In the genomic region with DNA sequence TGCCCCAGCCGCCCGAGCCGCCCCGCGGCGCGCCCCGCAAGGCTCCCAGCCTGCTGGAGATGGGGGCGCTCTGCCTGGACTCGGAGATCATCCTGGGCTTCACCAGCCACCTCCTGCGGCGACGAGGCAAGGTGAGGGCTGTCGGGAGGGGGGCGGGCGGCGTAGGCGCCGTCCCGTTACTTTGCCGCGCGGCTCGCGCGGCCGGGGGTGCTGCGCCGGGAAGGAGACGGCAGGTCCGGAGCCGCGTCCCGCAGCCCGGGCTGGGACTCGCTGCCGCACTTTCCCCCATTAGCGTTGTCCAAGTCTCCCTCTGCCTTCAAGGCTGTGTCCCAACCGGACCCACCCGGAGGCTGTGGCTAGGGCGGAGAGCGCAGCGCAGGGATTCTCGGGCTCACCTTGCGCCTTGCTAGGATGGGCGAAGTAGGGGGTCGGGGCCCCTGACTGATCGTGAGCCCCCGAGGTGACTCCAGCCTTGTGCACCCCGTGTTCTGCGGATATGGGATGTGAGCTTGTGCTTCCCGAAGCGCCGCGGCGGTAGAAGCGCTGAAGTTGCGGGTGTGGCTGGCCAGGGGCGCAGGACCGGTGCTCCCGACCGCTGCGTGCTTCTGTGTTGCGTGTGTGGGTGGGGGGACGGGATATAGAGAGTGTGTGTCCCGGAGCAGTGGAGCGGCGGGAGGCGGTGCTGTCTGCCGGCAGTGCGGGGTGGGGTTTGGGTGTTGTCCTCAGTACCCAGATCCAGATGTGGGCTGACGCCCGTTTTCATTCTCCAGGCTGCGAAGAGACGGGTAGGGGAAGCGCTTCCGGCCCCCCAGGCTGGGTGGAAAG, we compare ENCODE assay signal across 1 cellular context.
TF ChIP-seq lines count a peak whose summit lies in the region.

No MANE protein-coding gene starts in this region.

TF ChIP-seq in HEK293, 187 proteins besides CTCF, POLR2A, EP300 and RAD21 (continued from another document):
- TF ChIP-seq, protein P1, sequence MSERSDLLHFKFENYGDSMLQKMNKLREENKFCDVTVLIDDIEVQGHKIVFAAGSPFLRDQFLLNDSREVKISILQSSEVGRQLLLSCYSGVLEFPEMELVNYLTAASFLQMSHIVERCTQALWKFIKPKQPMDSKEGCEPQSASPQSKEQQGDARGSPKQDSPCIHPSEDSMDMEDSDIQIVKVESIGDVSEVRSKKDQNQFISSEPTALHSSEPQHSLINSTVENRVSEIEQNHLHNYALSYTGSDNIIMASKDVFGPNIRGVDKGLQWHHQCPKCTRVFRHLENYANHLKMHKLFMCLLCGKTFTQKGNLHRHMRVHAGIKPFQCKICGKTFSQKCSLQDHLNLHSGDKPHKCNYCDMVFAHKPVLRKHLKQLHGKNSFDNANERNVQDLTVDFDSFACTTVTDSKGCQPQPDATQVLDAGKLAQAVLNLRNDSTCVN (tag by site-specific recombination; optimal IDR thresholded peaks at IDR 0.05), result peak; percentile 71
- peak; percentile 70 for TF ChIP-seq ZNF600 (tag by site-specific recombination; IDR thresholded peaks at IDR 0.05)
- TF ChIP-seq ZNF37A (tag by site-specific recombination; IDR thresholded peaks at IDR 0.05), result no peak
- peak; percentile 70 for TF ChIP-seq ZIC2 (tag by site-specific recombination; IDR thresholded peaks at IDR 0.05)
- TF ChIP-seq HOXA7 (CRISPR knock-in tag; IDR thresholded peaks at IDR 0.05; ENCODE audit: borderline replicate concordance), result no peak
- no peak for TF ChIP-seq HOXC10 (CRISPR knock-in tag; IDR thresholded peaks at IDR 0.05)
- peak; percentile 61; the same call in 1 of the 2 replicates for TF ChIP-seq KLF8 (tag by site-specific recombination; IDR thresholded peaks at IDR 0.05)
- TF ChIP-seq, protein P2, sequence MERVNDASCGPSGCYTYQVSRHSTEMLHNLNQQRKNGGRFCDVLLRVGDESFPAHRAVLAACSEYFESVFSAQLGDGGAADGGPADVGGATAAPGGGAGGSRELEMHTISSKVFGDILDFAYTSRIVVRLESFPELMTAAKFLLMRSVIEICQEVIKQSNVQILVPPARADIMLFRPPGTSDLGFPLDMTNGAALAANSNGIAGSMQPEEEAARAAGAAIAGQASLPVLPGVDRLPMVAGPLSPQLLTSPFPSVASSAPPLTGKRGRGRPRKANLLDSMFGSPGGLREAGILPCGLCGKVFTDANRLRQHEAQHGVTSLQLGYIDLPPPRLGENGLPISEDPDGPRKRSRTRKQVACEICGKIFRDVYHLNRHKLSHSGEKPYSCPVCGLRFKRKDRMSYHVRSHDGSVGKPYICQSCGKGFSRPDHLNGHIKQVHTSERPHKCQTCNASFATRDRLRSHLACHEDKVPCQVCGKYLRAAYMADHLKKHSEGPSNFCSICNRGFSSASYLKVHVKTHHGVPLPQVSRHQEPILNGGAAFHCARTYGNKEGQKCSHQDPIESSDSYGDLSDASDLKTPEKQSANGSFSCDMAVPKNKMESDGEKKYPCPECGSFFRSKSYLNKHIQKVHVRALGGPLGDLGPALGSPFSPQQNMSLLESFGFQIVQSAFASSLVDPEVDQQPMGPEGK (tag by site-specific recombination; IDR thresholded peaks at IDR 0.05), result peak; percentile 65
- TF ChIP-seq GLIS1 (tag by site-specific recombination; IDR thresholded peaks at IDR 0.05), result peak; percentile 61
- TF ChIP-seq ZNF571 (tag by site-specific recombination; IDR thresholded peaks at IDR 0.05), result 0 out of 2 replicates have a peak, but pooled peaks have one; percentile 17
- peak; percentile 70 for TF ChIP-seq ZFHX2 (tag by site-specific recombination; conservative IDR thresholded peaks at IDR 0.05)
- no peak for TF ChIP-seq BCL11A (tag by site-specific recombination; IDR thresholded peaks at IDR 0.05; ENCODE audit: low read depth)
- peak; percentile 78 for TF ChIP-seq ZBTB8A (tag by site-specific recombination; IDR thresholded peaks at IDR 0.05)
- TF ChIP-seq KLF1 (tag by site-specific recombination; IDR thresholded peaks at IDR 0.05), result peak; percentile 96
- no peak for TF ChIP-seq TRIM28 (IDR thresholded peaks at IDR 0.05; ENCODE audit: borderline replicate concordance, low read length)
- TF ChIP-seq GLIS2 (tag by site-specific recombination; IDR thresholded peaks at IDR 0.05), result peak; percentile 63
- peak; percentile 65 for TF ChIP-seq SP2 (tag by site-specific recombination; IDR thresholded peaks at IDR 0.05)
- 0 out of 2 replicates have a peak, but pooled peaks have one; percentile 23 for TF ChIP-seq SP7 (tag by site-specific recombination; IDR thresholded peaks at IDR 0.05)
- TF ChIP-seq, protein P3, sequence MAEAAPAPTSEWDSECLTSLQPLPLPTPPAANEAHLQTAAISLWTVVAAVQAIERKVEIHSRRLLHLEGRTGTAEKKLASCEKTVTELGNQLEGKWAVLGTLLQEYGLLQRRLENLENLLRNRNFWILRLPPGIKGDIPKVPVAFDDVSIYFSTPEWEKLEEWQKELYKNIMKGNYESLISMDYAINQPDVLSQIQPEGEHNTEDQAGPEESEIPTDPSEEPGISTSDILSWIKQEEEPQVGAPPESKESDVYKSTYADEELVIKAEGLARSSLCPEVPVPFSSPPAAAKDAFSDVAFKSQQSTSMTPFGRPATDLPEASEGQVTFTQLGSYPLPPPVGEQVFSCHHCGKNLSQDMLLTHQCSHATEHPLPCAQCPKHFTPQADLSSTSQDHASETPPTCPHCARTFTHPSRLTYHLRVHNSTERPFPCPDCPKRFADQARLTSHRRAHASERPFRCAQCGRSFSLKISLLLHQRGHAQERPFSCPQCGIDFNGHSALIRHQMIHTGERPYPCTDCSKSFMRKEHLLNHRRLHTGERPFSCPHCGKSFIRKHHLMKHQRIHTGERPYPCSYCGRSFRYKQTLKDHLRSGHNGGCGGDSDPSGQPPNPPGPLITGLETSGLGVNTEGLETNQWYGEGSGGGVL (tag by site-specific recombination; IDR thresholded peaks at IDR 0.05), result 0 out of 2 replicates have a peak, but pooled peaks have one; percentile 4
- peak; percentile 44 for TF ChIP-seq SP3 (tag by site-specific recombination; IDR thresholded peaks at IDR 0.05)
TF ChIP-seq in HEK293: peak in this region for 21.
